13 cellular contexts compared by ENCODE assay signal in the genomic region with DNA sequence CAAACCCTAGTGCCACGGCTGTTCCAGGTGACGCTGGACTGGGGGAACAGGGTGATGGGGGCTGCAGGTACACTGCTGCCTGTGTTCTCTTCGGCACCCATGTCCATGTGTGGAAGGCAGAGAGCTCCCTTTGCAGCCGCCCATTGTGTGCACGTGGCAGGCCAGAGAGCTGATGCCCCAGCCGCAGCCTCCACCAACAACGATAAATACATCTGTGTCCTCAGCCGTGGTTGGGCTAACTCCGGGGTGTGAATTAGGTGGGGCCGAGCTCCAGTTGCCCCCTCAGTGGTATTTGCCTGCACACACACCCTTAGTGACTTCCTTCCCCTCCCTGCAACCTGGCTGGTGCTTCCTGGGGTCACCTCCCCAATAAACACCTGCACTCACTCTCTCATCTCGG.
A peak's percentile ranks its signal among the peaks of the same experiment; 100 is the strongest.
DNase-seq lines count a peak whose midpoint lies in the region; ATAC-seq and TF ChIP-seq lines count a peak whose summit lies in the region.
"Had no signal": no experiment of that assay in that cellular context is flagged by ENCODE, and none has a peak within 500 bp of the region (broad histone marks: within the 10 kb centered on the region; RNA-seq: fewer than 3 reads in every experiment).

No MANE protein-coding gene starts in this region.

- H3K18ac ChIP-seq in mesendoderm (ENCODE audit: low read length), result no peak overlapping the region

- no peaks in the 10 kb centered on the region for H3K9me2 ChIP-seq in neural cell (ENCODE audit: insufficient read depth, low read length)

- no peaks in the 10 kb centered on the region for H3K36me3 Mint-ChIP-seq in CD8-positive, alpha-beta memory T cell

- H3K4me2 ChIP-seq in mesendoderm (ENCODE audit: low read length) (no peak overlapping the region), neural cell (ENCODE audit: low read length) (no peak overlapping the region)
- H3K4me2 ChIP-seq: A549 had no signal

- no peak overlapping the region for H4K8ac ChIP-seq in mesendoderm (ENCODE audit: low read depth, low read length)

- no peaks in the 10 kb centered on the region for H4K20me1 ChIP-seq in neural cell (ENCODE audit: insufficient read depth)

- no CpG with 5 or more reads among the region's 11 CpGs for WGBS in mesendoderm (ENCODE audit: extremely low coverage, insufficient coverage, low lambda C conversion rate)

- no peaks in the 10 kb centered on the region for H3F3A ChIP-seq in neural cell (ENCODE audit: insufficient read depth, low read length, poor library complexity, severe bottlenecking)

- TF ChIP-seq EP300 in neural cell (conservative IDR thresholded peaks at IDR 0.05; ENCODE audit: poor library complexity, severe bottlenecking), result no peak

- no peak overlapping the region for H2BK5ac ChIP-seq in mesendoderm (ENCODE audit: low read length)

- H3K27me3 Mint-ChIP-seq in CD8-positive, alpha-beta memory T cell, result peaks cover 6 to 8% of the 10 kb centered on the region in 2 donors

- POLR2A ChIA-PET in CD8-positive, alpha-beta memory T cell (lab: Charles Lee), result no interaction called here

- no peak overlapping the region for H3K23ac ChIP-seq in mesendoderm (ENCODE audit: low read length)

- H3K27ac ChIP-seq in mesendoderm (ENCODE audit: low read depth, low read length) (no peak overlapping the region), neural cell (ENCODE audit: low read length) (peak overlapping the region; percentile 41)
- no peak overlapping the region for H3K27ac ChIP-seq in CD8-positive, alpha-beta memory T cell (ENCODE audit: low read depth, low read length)
- H3K27ac ChIP-seq: A549 had no signal

- no peak overlapping the region for H2BK120ac ChIP-seq in mesendoderm (ENCODE audit: low read depth, low read length)

- H3K4me1 Mint-ChIP-seq in CD8-positive, alpha-beta memory T cell, result peaks cover 0 to 1% (median 0%) of the 10 kb centered on the region in 3 donors

- H3K9me3 ChIP-seq in NT2/D1 (ENCODE audit: insufficient read depth, low read length) (no peaks in the 10 kb centered on the region), neural cell (ENCODE audit: low read length) (no peaks in the 10 kb centered on the region)
- H3K9me3 ChIP-seq in CD8-positive, alpha-beta memory T cell (ENCODE audit: low read length), result no peaks in the 10 kb centered on the region
- H3K9me3 ChIP-seq: A549, BE2C had no signal

- H3K56ac ChIP-seq in mesendoderm (ENCODE audit: low read length), result peak overlapping the region; percentile 34

- H3K36me3 ChIP-seq in NT2/D1 (ENCODE audit: insufficient read depth, insufficient read length, low read length) (no peaks in the 10 kb centered on the region), mesendoderm (ENCODE audit: control insufficient read depth, insufficient read depth, low read length) (no peaks in the 10 kb centered on the region), neural cell (ENCODE audit: insufficient read depth, low read length) (no peaks in the 10 kb centered on the region)
- H3K36me3 ChIP-seq in CD8-positive, alpha-beta memory T cell (ENCODE audit: insufficient read depth, low read length), result no peaks in the 10 kb centered on the region
- H3K36me3 ChIP-seq: BE2C had no signal

- no peak overlapping the region for H2AFZ ChIP-seq in neural cell (ENCODE audit: low read depth, low read length)

- no peak for TF ChIP-seq CTCF in neural cell (IDR thresholded peaks at IDR 0.05; ENCODE audit: poor library complexity, severe bottlenecking)

- H3K4me3 ChIP-seq in NT2/D1 (ENCODE audit: insufficient read length, low read depth), result no peak overlapping the region
- H3K4me3 ChIP-seq in mesendoderm (ENCODE audit: low read length), result no peak overlapping the region
- H3K4me3 ChIP-seq in neural cell (ENCODE audit: low read length), result no peak overlapping the region
- H3K4me3 ChIP-seq in CD8-positive, alpha-beta memory T cell (ENCODE audit: low read length), result no peak overlapping the region
- H3K4me3 ChIP-seq: A549 had no signal

- H3K9me3 Mint-ChIP-seq in CD8-positive, alpha-beta memory T cell, result no peaks in the 10 kb centered on the region

- H2AK5ac ChIP-seq in mesendoderm (ENCODE audit: low read length), result no peak overlapping the region

- H4K5ac ChIP-seq in mesendoderm (ENCODE audit: low read length), result no peak overlapping the region

- ATAC-seq in GM18498 (IDR thresholded peaks at IDR 0.05; ENCODE audit: unreplicated experiment), result no peak
- ATAC-seq: A549, HCT116 had no signal

- peaks cover 7% of the 10 kb centered on the region for H3K4me1 ChIP-seq in NT2/D1 (ENCODE audit: insufficient read depth, insufficient read length)
- no peaks in the 10 kb centered on the region for H3K4me1 ChIP-seq in mesendoderm (ENCODE audit: control insufficient read depth, low read depth, low read length)
- H3K4me1 ChIP-seq in CD8-positive, alpha-beta memory T cell (ENCODE audit: insufficient read depth, low read length), result no peaks in the 10 kb centered on the region
- H3K4me1 ChIP-seq: A549 had no signal

- no peak for TF ChIP-seq RAD21 in neural cell (conservative IDR thresholded peaks at IDR 0.05)

- DNase-seq in NT2/D1 (ENCODE audit: low read depth, low spot score) (no peak), mesendoderm (no peak), midbrain (lab: John Stamatoyannopoulos, UW) (no peak), GM19238 (ENCODE audit: insufficient read length, low spot score) (no peak)
- DNase-seq in CD8-positive, alpha-beta memory T cell, result no peak
- DNase-seq: BE2C, DMS53, IMR-90, KBM-7 had no signal

- H3K4ac ChIP-seq in mesendoderm (ENCODE audit: low read depth, low read length), result no peak overlapping the region

- H3K27ac Mint-ChIP-seq in CD8-positive, alpha-beta memory T cell, result peak overlapping the region in 2 of 8 donors; percentile 29 to 34

- H3K9ac ChIP-seq in NT2/D1 (ENCODE audit: insufficient read length, low read depth) (peak overlapping the region; percentile 18), mesendoderm (ENCODE audit: low read length) (no peak overlapping the region), neural cell (ENCODE audit: low read length) (no peak overlapping the region)

- no peak overlapping the region for H3K4me3 Mint-ChIP-seq in CD8-positive, alpha-beta memory T cell

- CTCF ChIA-PET in CD8-positive, alpha-beta memory T cell (lab: Charles Lee), result interaction anchor here (0.7 kb wide), 1 partner anchor 32 kb away, joined by 3 read pairs; no protein-coding TSS in a partner anchor

- no peak overlapping the region for H2BK15ac ChIP-seq in mesendoderm (replicated peaks; ENCODE audit: low read depth)

- H3K27me3 ChIP-seq in NT2/D1 (ENCODE audit: insufficient read depth, insufficient read length) (no peaks in the 10 kb centered on the region), mesendoderm (ENCODE audit: insufficient read depth, low read length, poor library complexity) (no peaks in the 10 kb centered on the region), neural cell (ENCODE audit: insufficient read depth, low read depth, low read length) (no peaks in the 10 kb centered on the region)
- no peaks in the 10 kb centered on the region for H3K27me3 ChIP-seq in CD8-positive, alpha-beta memory T cell (ENCODE audit: insufficient read depth, low read length, poor library complexity, severe bottlenecking)
- H3K27me3 ChIP-seq: BE2C had no signal

- no peaks in the 10 kb centered on the region for H3K79me2 ChIP-seq in mesendoderm (ENCODE audit: control insufficient read depth, insufficient read depth, low read length)
- no peaks in the 10 kb centered on the region for H3K79me2 ChIP-seq in neural cell (replicated peaks; ENCODE audit: insufficient read depth, low read length)

- H3K79me1 ChIP-seq in mesendoderm (ENCODE audit: low read length), result no peaks in the 10 kb centered on the region

TF ChIP-seq in neural cell, 6 proteins besides CTCF, POLR2A, EP300 and RAD21:
- TF ChIP-seq EZH2 (IDR thresholded peaks at IDR 0.05; ENCODE audit: borderline replicate concordance, insufficient read depth, low read length, poor library complexity, severe bottlenecking) (no peak), MXI1 (conservative IDR thresholded peaks at IDR 0.05; ENCODE audit: poor library complexity, severe bottlenecking) (no peak), POLR2AphosphoS5 (IDR thresholded peaks at IDR 0.05) (no peak), TAF1 (IDR thresholded peaks at IDR 0.05; ENCODE audit: low read depth) (no peak), SMC3 (conservative IDR thresholded peaks at IDR 0.05; ENCODE audit: poor library complexity) (no peak)
- TF ChIP-seq, protein P1, sequence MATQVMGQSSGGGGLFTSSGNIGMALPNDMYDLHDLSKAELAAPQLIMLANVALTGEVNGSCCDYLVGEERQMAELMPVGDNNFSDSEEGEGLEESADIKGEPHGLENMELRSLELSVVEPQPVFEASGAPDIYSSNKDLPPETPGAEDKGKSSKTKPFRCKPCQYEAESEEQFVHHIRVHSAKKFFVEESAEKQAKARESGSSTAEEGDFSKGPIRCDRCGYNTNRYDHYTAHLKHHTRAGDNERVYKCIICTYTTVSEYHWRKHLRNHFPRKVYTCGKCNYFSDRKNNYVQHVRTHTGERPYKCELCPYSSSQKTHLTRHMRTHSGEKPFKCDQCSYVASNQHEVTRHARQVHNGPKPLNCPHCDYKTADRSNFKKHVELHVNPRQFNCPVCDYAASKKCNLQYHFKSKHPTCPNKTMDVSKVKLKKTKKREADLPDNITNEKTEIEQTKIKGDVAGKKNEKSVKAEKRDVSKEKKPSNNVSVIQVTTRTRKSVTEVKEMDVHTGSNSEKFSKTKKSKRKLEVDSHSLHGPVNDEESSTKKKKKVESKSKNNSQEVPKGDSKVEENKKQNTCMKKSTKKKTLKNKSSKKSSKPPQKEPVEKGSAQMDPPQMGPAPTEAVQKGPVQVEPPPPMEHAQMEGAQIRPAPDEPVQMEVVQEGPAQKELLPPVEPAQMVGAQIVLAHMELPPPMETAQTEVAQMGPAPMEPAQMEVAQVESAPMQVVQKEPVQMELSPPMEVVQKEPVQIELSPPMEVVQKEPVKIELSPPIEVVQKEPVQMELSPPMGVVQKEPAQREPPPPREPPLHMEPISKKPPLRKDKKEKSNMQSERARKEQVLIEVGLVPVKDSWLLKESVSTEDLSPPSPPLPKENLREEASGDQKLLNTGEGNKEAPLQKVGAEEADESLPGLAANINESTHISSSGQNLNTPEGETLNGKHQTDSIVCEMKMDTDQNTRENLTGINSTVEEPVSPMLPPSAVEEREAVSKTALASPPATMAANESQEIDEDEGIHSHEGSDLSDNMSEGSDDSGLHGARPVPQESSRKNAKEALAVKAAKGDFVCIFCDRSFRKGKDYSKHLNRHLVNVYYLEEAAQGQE (IDR thresholded peaks at IDR 0.05; ENCODE audit: borderline replicate concordance), result no peak
